10 cellular contexts compared by ENCODE assay signal in genomic region chr1:151944110-151944858, GRCh38. TPM values are rescaled to one million over a fixed set of nuclear protein-coding genes. Genes with fewer than 3 reads are reported as not detected.
DNase-seq lines count a peak whose midpoint lies in the region; ATAC-seq and TF ChIP-seq lines count a peak whose summit lies in the region.
"Had no signal": no experiment of that assay in that cellular context is flagged by ENCODE, and none has a peak within 500 bp of the region (broad histone marks: within the 10 kb centered on the region; RNA-seq: fewer than 3 reads in every experiment).

No MANE protein-coding gene starts in this region.

- peaks cover 52% of the 10 kb centered on the region for H3K4me1 ChIP-seq in Panc1 (ENCODE audit: control insufficient read depth, insufficient read depth, low read length)
- peaks cover 3 to 68% (median 39%) of the 10 kb centered on the region in 3 donors for H3K4me1 ChIP-seq in gastroesophageal sphincter
- peaks cover 8 to 13% of the 10 kb centered on the region in 2 donors for H3K4me1 ChIP-seq in gastrocnemius medialis

- intact Hi-C loops in Panc1 (cut with micrococcal nuclease; ENCODE audit: unreplicated experiment) (no loop called here), gastrocnemius medialis (cut with DNase I; ENCODE audit: low total_unique reads) (no loop called here)

- TF ChIP-seq CTCF in Panc1 (IDR thresholded peaks at IDR 0.05), result no peak
- TF ChIP-seq CTCF in gastroesophageal sphincter (IDR thresholded peaks at IDR 0.05), result no peak
- TF ChIP-seq CTCF in gastrocnemius medialis (IDR thresholded peaks at IDR 0.05 in 4 of 5, conservative IDR thresholded peaks at IDR 0.05 in 1 of 5), result no peak

- CTCF ChIA-PET in Panc1 (lab: Charles Lee), result no interaction called here

- WGBS in gastroesophageal sphincter (ENCODE audit: low coverage in 1 of 2), 2 donors, result 46 to 70% methylated on average over 3 to 6 of the region's 7 CpGs

- H3K9me3 ChIP-seq in Panc1 (ENCODE audit: control insufficient read depth, insufficient read depth, low read depth, low read length), result no peaks in the 10 kb centered on the region
- H3K9me3 ChIP-seq in gastroesophageal sphincter, result no peaks in the 10 kb centered on the region
- no peaks in the 10 kb centered on the region for H3K9me3 ChIP-seq in gastrocnemius medialis

- TF ChIP-seq EP300 in gastroesophageal sphincter (IDR thresholded peaks at IDR 0.05), result no peak

- ATAC-seq in Panc1 (no peak), gastroesophageal sphincter (peak; percentile 62), gastrocnemius medialis (peak in 1 of 2 donors; percentile 49), GM19351 (IDR thresholded peaks at IDR 0.05; ENCODE audit: unreplicated experiment) (no peak)

- DNase-seq in Daoy (ENCODE audit: low read depth), result peak; percentile 5
- DNase-seq in Panc1 (ENCODE audit: low read depth, low spot score), result no peak
- DNase-seq in gastrocnemius medialis, result no peak
- no peak for DNase-seq in mesenteric fat pad (ENCODE audit: low spot score)
- no peak for DNase-seq in DMS 273 treated with DMSO at 0.1 percent for 48 hours (lab: John Stamatoyannopoulos, UW)
- DNase-seq in amygdala (lab: John Stamatoyannopoulos, UW), result no peak
- DNase-seq: kidney, NCI-H226 had no signal

- H3K36me3 ChIP-seq in Panc1 (ENCODE audit: control insufficient read depth, insufficient read depth, low read length) (no peaks in the 10 kb centered on the region), gastroesophageal sphincter (no peaks in the 10 kb centered on the region), gastrocnemius medialis (no peaks in the 10 kb centered on the region)

- in situ Hi-C loops in Panc1 (cut with HindIII; ENCODE audit: low pct_unique_long_range_greater_than_20kb, low sequenced_read_pairs) (no loop called here), gastrocnemius medialis (cut with MboI; ENCODE audit: low sequenced_read_pairs in 4 of 4) (no loop called here)

- no peak overlapping the region for H3K4me3 ChIP-seq in Panc1 (ENCODE audit: low read depth in 2 of 2, low read length in 2 of 2)
- H3K4me3 ChIP-seq in gastroesophageal sphincter, result no peak overlapping the region
- no peak overlapping the region for H3K4me3 ChIP-seq in gastrocnemius medialis

- TF ChIP-seq POLR2A in gastroesophageal sphincter (IDR thresholded peaks at IDR 0.05) (no peak), gastrocnemius medialis (IDR thresholded peaks at IDR 0.05) (no peak)

- POLR2A ChIA-PET in Panc1 (lab: Charles Lee), result no interaction called here

- H3K27me3 ChIP-seq in Panc1 (ENCODE audit: control insufficient read depth, insufficient read depth, low read length) (no peaks in the 10 kb centered on the region), gastroesophageal sphincter (no peaks in the 10 kb centered on the region), gastrocnemius medialis (peaks cover 0 to under 1% (median 0%) of the 10 kb centered on the region in 3 donors)

- peak overlapping the region; percentile 80 for H3K27ac ChIP-seq in Panc1 (ENCODE audit: low read length)
- H3K27ac ChIP-seq in gastroesophageal sphincter, result peak overlapping the region; percentile 75 to 87 (median 78)
- peak overlapping the region; percentile 41 to 68 (median 55) for H3K27ac ChIP-seq in gastrocnemius medialis

- BruUV-seq in Panc1 (replicated peaks; lab: Mats Ljungman, UMichigan), result no TSS peak

RNA-seq across cellular contexts. Expression of gene THEM4, which starts 35.0 kb away (rescaled TPM):
- total RNA-seq in Daoy (2014; rRNA removed; shearing (Covaris generic)), result 15.1 and 31.0 TPM in 2 replicates
- total RNA-seq in Panc1 (2021; ENCODE audit: unreplicated experiment) (21.8 TPM), gastroesophageal sphincter (10 to 100 TPM; 14.7 to 17.5 (median 16.1) TPM), gastrocnemius medialis (10 to 100 TPM in 1 of 4 donors, 1 to 10 TPM in 3; 7.7 to 21.8 (median 9.6) TPM), mesenteric fat pad (14.8 TPM)
- 12.4 TPM for polyA plus RNA-seq in Panc1 (2012; ENCODE audit: insufficient read length)

RNA-seq across cellular contexts. Expression of gene S100A10, which starts 49.4 kb away (rescaled TPM):
- 68.5 and 77.3 TPM in 2 replicates for total RNA-seq in Daoy (2014; rRNA removed; shearing (Covaris generic))
- 1,621 TPM for total RNA-seq in Panc1 (2021; ENCODE audit: unreplicated experiment)
- 1,294 TPM for polyA plus RNA-seq in Panc1 (2012; ENCODE audit: insufficient read length)
- 100 to 1,000 TPM in 2 of 4 donors, 10 to 100 TPM in 2; 57.6 to 155 (median 106) TPM for total RNA-seq in gastroesophageal sphincter
- total RNA-seq in gastrocnemius medialis, result 10 to 100 TPM in 3 of 4 donors, 1 to 10 TPM in 1; 6.4 to 60.3 (median 28.0) TPM
- 650 TPM for total RNA-seq in mesenteric fat pad
